ENCODE assay signal across 12 cellular contexts in genomic region chr1:107449326-107449725, GRCh38.
"Had no signal": no experiment of that assay in that cellular context is flagged by ENCODE, and none has a peak within 500 bp of the region (broad histone marks: within the 10 kb centered on the region; RNA-seq: fewer than 3 reads in every experiment).

No MANE protein-coding gene starts in this region.

- DNase-seq: effector memory CD4-positive, alpha-beta T cell; heart left ventricle; hippocampal formation; left colon; naive thymus-derived CD8-positive, alpha-beta T cell; posterior cingulate gyrus; spleen; stimulated activated naive CD8-positive, alpha-beta T cell treated with anti-CD3 and anti-CD28 coated beads, Interleukin-15, amount 100 ng/mL, for 72 hours; testis; upper lobe of right lung had no signal

- ATAC-seq: esophagus mucosa; heart left ventricle; left colon; naive thymus-derived CD8-positive, alpha-beta T cell; sciatic nerve; stimulated activated naive CD8-positive, alpha-beta T cell treated with anti-CD3 and anti-CD28 coated beads, Interleukin-15, amount 100 ng/mL, for 72 hours; upper lobe of right lung had no signal

- H3K27me3 Mint-ChIP-seq: stimulated activated naive CD8-positive, alpha-beta T cell treated with anti-CD3 and anti-CD28 coated beads, Interleukin-15, amount 100 ng/mL, for 72 hours had no signal

- H3K9me3 Mint-ChIP-seq: naive thymus-derived CD8-positive, alpha-beta T cell; stimulated activated naive CD8-positive, alpha-beta T cell treated with anti-CD3 and anti-CD28 coated beads, Interleukin-15, amount 100 ng/mL, for 72 hours had no signal

- H3K4me3 Mint-ChIP-seq: naive thymus-derived CD8-positive, alpha-beta T cell; stimulated activated naive CD8-positive, alpha-beta T cell treated with anti-CD3 and anti-CD28 coated beads, Interleukin-15, amount 100 ng/mL, for 72 hours had no signal

- H3K36me3 Mint-ChIP-seq: naive thymus-derived CD8-positive, alpha-beta T cell had no signal

- H3K4me1 Mint-ChIP-seq: stimulated activated naive CD8-positive, alpha-beta T cell treated with anti-CD3 and anti-CD28 coated beads, Interleukin-15, amount 100 ng/mL, for 72 hours had no signal

- H3K27ac Mint-ChIP-seq: naive thymus-derived CD8-positive, alpha-beta T cell; stimulated activated naive CD8-positive, alpha-beta T cell treated with anti-CD3 and anti-CD28 coated beads, Interleukin-15, amount 100 ng/mL, for 72 hours had no signal
